16 cellular contexts compared by ENCODE assay signal in genomic region chrX:107857815-107858214, GRCh38. TPM values are rescaled to one million over a fixed set of nuclear protein-coding genes. Genes with fewer than 3 reads are reported as not detected.
DNase-seq lines count a peak whose midpoint lies in the region; ATAC-seq and TF ChIP-seq lines count a peak whose summit lies in the region.
"Had no signal": no experiment of that assay in that cellular context is flagged by ENCODE, and none has a peak within 500 bp of the region (broad histone marks: within the 10 kb centered on the region; RNA-seq: fewer than 3 reads in every experiment).

No MANE protein-coding gene starts in this region.

- no peak overlapping the region for H3K4me3 Mint-ChIP-seq in immature natural killer cell
- H3K4me3 Mint-ChIP-seq: CD4-positive, CD25-positive, alpha-beta regulatory T cell had no signal

- no peak for TF ChIP-seq CTCF in upper lobe of right lung (IDR thresholded peaks at IDR 0.05)

- H3K4me1 ChIP-seq in upper lobe of right lung, result no peaks in the 10 kb centered on the region

- no peak overlapping the region for H3K4me3 ChIP-seq in upper lobe of right lung
- H3K4me3 ChIP-seq: SK-N-MC had no signal

- H3K27me3 Mint-ChIP-seq in immature natural killer cell (ENCODE audit: low read depth in 3 of 3), result peaks cover 2 to 13% (median 7%) of the 10 kb centered on the region in 3 donors
- H3K27me3 Mint-ChIP-seq: CD4-positive, CD25-positive, alpha-beta regulatory T cell had no signal

- no peaks in the 10 kb centered on the region for H3K4me1 Mint-ChIP-seq in immature natural killer cell
- H3K4me1 Mint-ChIP-seq: CD4-positive, CD25-positive, alpha-beta regulatory T cell had no signal

- ATAC-seq in left colon, result peak; percentile 66
- no peak for ATAC-seq in upper lobe of right lung
- ATAC-seq in left lobe of liver, result no peak
- ATAC-seq: Right ventricle myocardium inferior had no signal

- no peak overlapping the region for H3K27ac Mint-ChIP-seq in immature natural killer cell
- H3K27ac Mint-ChIP-seq: CD4-positive, CD25-positive, alpha-beta regulatory T cell had no signal

- no peaks in the 10 kb centered on the region for H3K9me3 Mint-ChIP-seq in immature natural killer cell

- DNase-seq in COLO668 (lab: John Stamatoyannopoulos, UW; ENCODE audit: unreplicated experiment) (peak; percentile 19), HT-29 (ENCODE audit: low spot score) (peak; percentile 59), NCI-H345 treated with DMSO at 0.1 percent for 48 hours (lab: John Stamatoyannopoulos, UW; ENCODE audit: unreplicated experiment) (peak; percentile 67), left colon (no peak), upper lobe of right lung (no peak), left lobe of liver (ENCODE audit: low spot score) (no peak), SKM-1 treated with dmso at 0.1 percent for 144 hours (lab: John Stamatoyannopoulos, UW; ENCODE audit: unreplicated experiment) (no peak), immature natural killer cell (no peak)
- DNase-seq: AML-193; CD4-positive, CD25-positive, alpha-beta regulatory T cell; EL; Karpas-422; NCI-H146; NCI-H69 had no signal

- H3K9me3 ChIP-seq in upper lobe of right lung, result no peaks in the 10 kb centered on the region

- no peaks in the 10 kb centered on the region for H3K27me3 ChIP-seq in upper lobe of right lung

- no peaks in the 10 kb centered on the region for H3K36me3 ChIP-seq in upper lobe of right lung

- H3K27ac ChIP-seq in upper lobe of right lung, result no peak overlapping the region
- H3K27ac ChIP-seq: SK-N-MC had no signal

- no peaks in the 10 kb centered on the region for H3K36me3 Mint-ChIP-seq in immature natural killer cell
- H3K36me3 Mint-ChIP-seq: CD4-positive, CD25-positive, alpha-beta regulatory T cell had no signal

- intact Hi-C loops in left colon (cut with DNase I, micrococcal nuclease), result no loop called here
- intact Hi-C loops in upper lobe of right lung (cut with DNase I), result no loop called here

RNA-seq across cellular contexts. Expression of gene MID2, which starts 32.1 kb away (rescaled TPM):
- total RNA-seq in HT-29 (2014; rRNA removed; shearing (Covaris generic)), result 0.58 and 1.2 TPM in 2 replicates
- total RNA-seq in left colon (1 to 10 TPM; 2.2 to 8.5 TPM), upper lobe of right lung (25.2 TPM), left lobe of liver (4.8 TPM)
- 1 to 10 TPM in 2 of 3 donors, under 1 TPM in 1; 0.77 to 2.6 (median 2.1) TPM for polyA plus RNA-seq in immature natural killer cell

Comparison
In these comparisons a context has a peak if more than half of its experiments do, and no peak if none do; other contexts are left out.
1. DNase-seq: peak in COLO668 (single experiment), HT-29 (single experiment) and NCI-H345 treated with DMSO at 0.1 percent for 48 hours (single experiment); none in left colon (0 of 2), upper lobe of right lung (single experiment), left lobe of liver (single experiment), SKM-1 treated with dmso at 0.1 percent for 144 hours (single experiment) and immature natural killer cell (0 of 3).